Comparison of ENCODE assay signal across 8 cellular contexts in the genomic region with DNA sequence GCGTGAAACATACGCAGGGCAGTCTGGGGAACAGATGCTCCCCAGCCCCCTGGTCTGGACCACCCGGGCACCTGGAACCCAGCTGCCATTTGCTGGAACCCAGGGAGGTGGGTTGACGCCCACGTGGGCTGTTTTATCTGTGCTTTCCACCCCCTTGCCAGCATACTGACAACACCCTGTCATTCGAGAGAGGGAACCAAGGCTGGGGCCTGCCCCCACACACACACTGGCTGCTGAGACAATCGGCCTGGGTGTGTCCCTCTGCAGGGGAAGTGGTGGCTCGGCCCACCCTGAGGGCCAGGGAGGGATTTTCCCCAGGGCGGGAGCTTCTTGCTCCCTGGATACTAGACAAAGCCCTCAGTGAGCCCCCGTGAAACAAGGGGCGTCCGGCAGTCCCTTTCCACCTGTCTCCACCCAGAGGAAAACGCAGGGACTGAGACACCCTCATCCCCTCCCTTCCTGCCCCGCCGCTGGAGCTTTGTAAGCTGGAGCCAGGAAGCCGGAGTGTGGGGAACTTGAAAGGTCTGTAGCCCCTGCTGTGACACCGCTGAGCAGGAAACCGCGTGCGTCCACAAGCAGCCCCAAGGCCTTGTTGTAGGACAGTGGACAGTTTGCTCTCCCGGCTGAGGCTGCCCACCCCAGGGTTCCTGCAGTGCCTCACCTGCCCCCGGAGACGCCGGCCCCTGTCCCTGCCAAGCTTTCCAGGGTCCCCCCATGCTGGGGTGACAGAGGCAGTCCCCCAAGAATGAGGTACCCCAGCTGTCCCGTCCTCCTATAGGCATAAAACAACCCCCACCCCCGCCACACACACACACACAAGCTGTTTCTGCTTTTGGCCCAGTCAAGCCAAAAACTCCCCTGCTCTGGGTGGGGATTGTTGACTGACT. TPM values are rescaled to one million over a fixed set of nuclear protein-coding genes. Genes with fewer than 3 reads are reported as not detected.
DNase-seq lines count a peak whose midpoint lies in the region; ATAC-seq and TF ChIP-seq lines count a peak whose summit lies in the region.

No MANE protein-coding gene starts in this region.

- peak in 1 of 2 donors; percentile 3 for TF ChIP-seq RAD21 in liver (IDR thresholded peaks at IDR 0.05)

- peaks cover 59% of the 10 kb centered on the region for H3K4me1 Mint-ChIP-seq in CD14-positive monocyte
- H3K4me1 Mint-ChIP-seq in activated naive CD8-positive, alpha-beta T cell treated with anti-CD3 and anti-CD28 coated beads, Interleukin-2, amount 10 ng/mL, durations not matched to agents 7 days and 5 days, result peaks cover 8% of the 10 kb centered on the region

- no peaks in the 10 kb centered on the region for H3K4me1 ChIP-seq in liver (ENCODE audit: control insufficient read depth in 4 of 4, insufficient read depth in 4 of 4, low read length in 3 of 4)

- H3K27me3 Mint-ChIP-seq in CD14-positive monocyte (ENCODE audit: low read depth in 3 of 3), result peaks cover 0 to 2% (median 0%) of the 10 kb centered on the region in 3 donors
- H3K27me3 Mint-ChIP-seq in activated naive CD8-positive, alpha-beta T cell treated with anti-CD3 and anti-CD28 coated beads, Interleukin-2, amount 10 ng/mL, durations not matched to agents 7 days and 5 days, result peaks cover under 1% of the 10 kb centered on the region

- no peaks in the 10 kb centered on the region for H3K27me3 ChIP-seq in liver (ENCODE audit: control insufficient read depth in 4 of 4, insufficient read depth in 4 of 4, low read length in 3 of 4)

- no peak overlapping the region for H3K27ac ChIP-seq in liver (ENCODE audit: low read depth in 1 of 2, low read length in 2 of 2)

- POLR2A ChIA-PET in activated naive CD8-positive, alpha-beta T cell treated with anti-CD3 and anti-CD28 coated beads, Interleukin-2, amount 10 ng/mL, durations not matched to agents 7 days and 5 days (lab: Charles Lee), result interaction anchor here (0.5 to 2.0 kb wide), 4 partner anchors 13 to 186 kb away, joined by 3 to 11 read pairs (median 4); a partner anchor contains a TSS

- ATAC-seq in GM21529 (IDR thresholded peaks at IDR 0.05; ENCODE audit: unreplicated experiment) (peak; percentile 88), GM21367 (IDR thresholded peaks at IDR 0.05; ENCODE audit: unreplicated experiment) (no peak)
- ATAC-seq in activated naive CD8-positive, alpha-beta T cell treated with anti-CD3 and anti-CD28 coated beads, Interleukin-2, amount 10 ng/mL, durations not matched to agents 7 days and 5 days (ENCODE audit: low read depth), result peak; percentile 95
- peak; percentile 83 for ATAC-seq in stimulated activated naive CD8-positive, alpha-beta T cell treated with anti-CD3 and anti-CD28 coated beads, Interleukin-15, Interleukin-2, amounts not matched to agents 100 U/mL and 50 U/mL, for 24 hours

- peaks cover 2 to 6% of the 10 kb centered on the region in 2 donors for H3K36me3 Mint-ChIP-seq in CD14-positive monocyte
- H3K36me3 Mint-ChIP-seq in activated naive CD8-positive, alpha-beta T cell treated with anti-CD3 and anti-CD28 coated beads, Interleukin-2, amount 10 ng/mL, durations not matched to agents 7 days and 5 days, result no peaks in the 10 kb centered on the region

- no peaks in the 10 kb centered on the region for H3K9me3 ChIP-seq in liver (ENCODE audit: control insufficient read depth in 4 of 4, low read length in 3 of 4)

- peaks cover 0 to 7% (median 4%) of the 10 kb centered on the region in 7 donors for H3K9me3 Mint-ChIP-seq in CD14-positive monocyte
- H3K9me3 Mint-ChIP-seq in activated naive CD8-positive, alpha-beta T cell treated with anti-CD3 and anti-CD28 coated beads, Interleukin-2, amount 10 ng/mL, durations not matched to agents 7 days and 5 days, result no peaks in the 10 kb centered on the region

- no peak overlapping the region for H3K4me3 ChIP-seq in liver (ENCODE audit: low read depth in 1 of 3, low read length in 3 of 3)

- H3K27ac Mint-ChIP-seq in CD14-positive monocyte, result peak overlapping the region; percentile 98 to 99 (median 98)
- H3K27ac Mint-ChIP-seq in activated naive CD8-positive, alpha-beta T cell treated with anti-CD3 and anti-CD28 coated beads, Interleukin-2, amount 10 ng/mL, durations not matched to agents 7 days and 5 days, result peak overlapping the region; percentile 56

- TF ChIP-seq CTCF in CD14-positive monocyte (IDR thresholded peaks at IDR 0.05) (no peak), liver (IDR thresholded peaks at IDR 0.05; ENCODE audit: low read depth, low read length, missing input control) (no peak)

- WGBS in liver, result 65% methylated on average over 26 of the region's 26 CpGs

- intact Hi-C loops in CD14-positive monocyte (cut with micrococcal nuclease), result no loop called here

- no peaks in the 10 kb centered on the region for H3K36me3 ChIP-seq in liver (ENCODE audit: control insufficient read depth in 4 of 4, insufficient read depth in 3 of 4, low read depth in 1 of 4, low read length in 3 of 4)

- H3K9ac ChIP-seq in liver (ENCODE audit: low read depth in 1 of 2, low read length in 2 of 2), result no peak overlapping the region

- peak; percentile 88 for DNase-seq in CD14-positive monocyte (ENCODE audit: low spot score)
- DNase-seq in OCI-M1 (lab: John Stamatoyannopoulos, UW), result peak; percentile 90
- peak; percentile 57 for DNase-seq in activated naive CD8-positive, alpha-beta T cell treated with anti-CD3 and anti-CD28 coated beads, Interleukin-2, amount 10 ng/mL, durations not matched to agents 7 days and 5 days
- peak; percentile 60 for DNase-seq in stimulated activated naive CD8-positive, alpha-beta T cell treated with anti-CD3 and anti-CD28 coated beads, Interleukin-15, Interleukin-2, amounts not matched to agents 100 U/mL and 50 U/mL, for 24 hours
- no peak for DNase-seq in SHP77 treated with DMSO at 0.1 percent for 48 hours (lab: John Stamatoyannopoulos, UW)

- H3K4me3 Mint-ChIP-seq in CD14-positive monocyte, result peak overlapping the region; percentile 78 to 91
- peak overlapping the region; percentile 46 for H3K4me3 Mint-ChIP-seq in activated naive CD8-positive, alpha-beta T cell treated with anti-CD3 and anti-CD28 coated beads, Interleukin-2, amount 10 ng/mL, durations not matched to agents 7 days and 5 days

TF ChIP-seq in liver, 16 proteins besides CTCF, POLR2A, EP300 and RAD21:
- TF ChIP-seq HNF4A (conservative IDR thresholded peaks at IDR 0.05) (no peak), SP1 (IDR thresholded peaks at IDR 0.05) (peak; percentile 20)

RNA-seq across cellular contexts. Expression of a gene that starts 14.1 kb away (rescaled TPM):
- polyA plus RNA-seq in CD14-positive monocyte, result 10 to 100 TPM; 21.0 to 25.3 TPM
- 1 to 10 TPM; 6.8 to 7.1 TPM for total RNA-seq in activated naive CD8-positive, alpha-beta T cell treated with anti-CD3 and anti-CD28 coated beads, Interleukin-2, amount 10 ng/mL, durations not matched to agents 7 days and 5 days
- 10 to 100 TPM; 13.2 to 43.0 TPM for total RNA-seq in liver
- 10 to 100 TPM; 10.5 to 15.8 TPM for polyA plus RNA-seq in liver

RNA-seq across cellular contexts. Expression of a gene that starts 51.0 kb away (rescaled TPM):
- polyA plus RNA-seq in CD14-positive monocyte (not detected), liver (under 1 TPM; 0.07 to 0.72 TPM)
- total RNA-seq in activated naive CD8-positive, alpha-beta T cell treated with anti-CD3 and anti-CD28 coated beads, Interleukin-2, amount 10 ng/mL, durations not matched to agents 7 days and 5 days, result under 1 TPM; 0.11 to 0.14 TPM
- total RNA-seq in liver, result 1 to 10 TPM; 1.3 to 4.1 TPM
